In genomic region chr15:64665179-64665578, GRCh38 we compare ENCODE assay signal across 22 cellular contexts.
DNase-seq lines count a peak whose midpoint lies in the region; ATAC-seq, FAIRE-seq and TF ChIP-seq lines count a peak whose summit lies in the region.
"Had no signal": no experiment of that assay in that cellular context is flagged by ENCODE, and none has a peak within 500 bp of the region (broad histone marks: within the 10 kb centered on the region; RNA-seq: fewer than 3 reads in every experiment).

No MANE protein-coding gene starts in this region.

- TF ChIP-seq EP300 in ovary (IDR thresholded peaks at IDR 0.05): no peak

- H3K4me1 ChIP-seq in OCI-LY3 (ENCODE audit: low read length): peaks cover 15% of the 10 kb centered on the region
- H3K4me1 ChIP-seq in ovary (ENCODE audit: insufficient read depth): no peaks in the 10 kb centered on the region
- H3K4me1 ChIP-seq in body of pancreas: peaks cover 3% of the 10 kb centered on the region
- H3K4me1 ChIP-seq: BLaER1, tibial artery had no signal

- H3K27ac Mint-ChIP-seq in stimulated activated naive B cell treated with anti-CD40 and anti-IgM and Interleukin-4, amounts not matched to agents 10 μg/mL and 1 μg/mL and 100 μg/mL, for 72 hours: peak overlapping the region; percentile 31
- H3K27ac Mint-ChIP-seq: activated B cell treated with CpG ODN at 0.5 μM for 24 hours had no signal

- WGBS in ovary, 3 donors: 84 to 96% (median 89%) methylated on average over 1 of the region's 1 CpG
- WGBS in body of pancreas, 2 donors: 56 to 67% methylated on average over 1 of the region's 1 CpG

- H3K36me3 ChIP-seq in OCI-LY3 (replicated peaks; ENCODE audit: low read depth, low read length) (peaks cover 6% of the 10 kb centered on the region), ovary (no peaks in the 10 kb centered on the region), body of pancreas (replicated peaks in 1 of 2; ENCODE audit: insufficient read depth in 1 of 2, low read depth in 2 of 2) (no peaks in the 10 kb centered on the region)
- H3K36me3 ChIP-seq: tibial artery had no signal

- no peak overlapping the region for H3K4me3 Mint-ChIP-seq in stimulated activated naive B cell treated with anti-CD40 and anti-IgM and Interleukin-4, amounts not matched to agents 10 μg/mL and 1 μg/mL and 100 μg/mL, for 72 hours
- H3K4me3 Mint-ChIP-seq: activated B cell treated with CpG ODN at 0.5 μM for 24 hours, T-cell had no signal

- peak overlapping the region; percentile 51 for H3K4me2 ChIP-seq in OCI-LY3 (ENCODE audit: low read length)
- H3K4me2 ChIP-seq: BLaER1 had no signal

- DNase-seq in GM19239 (ENCODE audit: insufficient read length, low spot score) (peak; percentile 40), ovary (no peak), NCI-H69 (lab: John Stamatoyannopoulos, UW) (no peak), body of pancreas (no peak)
- DNase-seq in stimulated activated naive B cell treated with anti-CD40 and anti-IgM and Interleukin-4, amounts not matched to agents 10 μg/mL and 1 μg/mL and 100 μg/mL, for 72 hours: no peak
- DNase-seq: activated B cell treated with CpG ODN at 0.5 μM for 24 hours; amygdala; central memory CD4-positive, alpha-beta T cell; effector CD4-positive, alpha-beta T cell; GF-D8; heart left ventricle; MM.1S; NCI-H187; NCI-H510A; stimulated activated naive CD4-positive, alpha-beta T cell; T-cell; tibial artery had no signal

- peak; percentile 68 for ATAC-seq in HG02759 (IDR thresholded peaks at IDR 0.05; ENCODE audit: unreplicated experiment)
- ATAC-seq in stimulated activated naive B cell treated with anti-CD40 and anti-IgM and Interleukin-4, amounts not matched to agents 10 μg/mL and 1 μg/mL and 100 μg/mL, for 72 hours (replicated peaks): peak; percentile 72 to 76
- no peak for ATAC-seq in body of pancreas
- ATAC-seq: heart left ventricle, Right ventricle myocardium inferior, T-cell had no signal

- H3K79me2 ChIP-seq in OCI-LY3 (ENCODE audit: low read length): no peaks in the 10 kb centered on the region

- H3K27ac ChIP-seq in OCI-LY3 (ENCODE audit: low read length) (peak overlapping the region; percentile 47), ovary (no peak overlapping the region), body of pancreas (peak overlapping the region in 1 of 4 donors; percentile 26)
- H3K27ac ChIP-seq: BLaER1, heart left ventricle, tibial artery had no signal

- H3K4me3 ChIP-seq in OCI-LY3 (ENCODE audit: low read length): no peak overlapping the region
- H3K4me3 ChIP-seq in ovary: no peak overlapping the region
- no peak overlapping the region for H3K4me3 ChIP-seq in body of pancreas
- H3K4me3 ChIP-seq: BLaER1, heart left ventricle, tibial artery had no signal

- H3K9me3 Mint-ChIP-seq in stimulated activated naive B cell treated with anti-CD40 and anti-IgM and Interleukin-4, amounts not matched to agents 10 μg/mL and 1 μg/mL and 100 μg/mL, for 72 hours: no peaks in the 10 kb centered on the region
- H3K9me3 Mint-ChIP-seq: activated B cell treated with CpG ODN at 0.5 μM for 24 hours, T-cell had no signal

- H3K27me3 ChIP-seq in OCI-LY3 (ENCODE audit: low read depth, low read length): no peaks in the 10 kb centered on the region
- H3K27me3 ChIP-seq in ovary: no peaks in the 10 kb centered on the region
- H3K27me3 ChIP-seq in body of pancreas: no peaks in the 10 kb centered on the region
- H3K27me3 ChIP-seq: BLaER1, heart left ventricle, tibial artery had no signal

- H3K4me1 Mint-ChIP-seq in stimulated activated naive B cell treated with anti-CD40 and anti-IgM and Interleukin-4, amounts not matched to agents 10 μg/mL and 1 μg/mL and 100 μg/mL, for 72 hours: no peaks in the 10 kb centered on the region
- H3K4me1 Mint-ChIP-seq: activated B cell treated with CpG ODN at 0.5 μM for 24 hours had no signal

- H2AFZ ChIP-seq in OCI-LY3 (ENCODE audit: low read depth, low read length): no peak overlapping the region

- H3K9ac ChIP-seq in OCI-LY3 (ENCODE audit: low read length): peak overlapping the region; percentile 15; the same call in 1 of the 2 replicates
- H3K9ac ChIP-seq: BLaER1 had no signal

- peak; percentile 79 for FAIRE-seq in GM19239 (lab: Jason Lieb, UNC)
- FAIRE-seq: keratinocyte had no signal

- TF ChIP-seq POLR2A in ovary (IDR thresholded peaks at IDR 0.05) (no peak), body of pancreas (IDR thresholded peaks at IDR 0.05) (no peak)

- H4K20me1 ChIP-seq in OCI-LY3 (ENCODE audit: insufficient read depth, low read length): 0 out of 2 replicates have a peak, but pooled peaks cover 3% of the 10 kb centered on the region

- H3K36me3 Mint-ChIP-seq in stimulated activated naive B cell treated with anti-CD40 and anti-IgM and Interleukin-4, amounts not matched to agents 10 μg/mL and 1 μg/mL and 100 μg/mL, for 72 hours: peaks cover 8 to 13% of the 10 kb centered on the region in 2 donors

- no peaks in the 10 kb centered on the region for H3K27me3 Mint-ChIP-seq in stimulated activated naive B cell treated with anti-CD40 and anti-IgM and Interleukin-4, amounts not matched to agents 10 μg/mL and 1 μg/mL and 100 μg/mL, for 72 hours
- H3K27me3 Mint-ChIP-seq: activated B cell treated with CpG ODN at 0.5 μM for 24 hours, T-cell had no signal

- intact Hi-C loops in ovary (cut with DNase I) (no loop called here), body of pancreas (cut with DNase I) (no loop called here)

- TF ChIP-seq CTCF in OCI-LY3 (IDR thresholded peaks at IDR 0.05; ENCODE audit: low read depth, low read length) (no peak), ovary (IDR thresholded peaks at IDR 0.05) (no peak), body of pancreas (IDR thresholded peaks at IDR 0.05) (no peak)

- no peaks in the 10 kb centered on the region for H3K9me3 ChIP-seq in OCI-LY3 (ENCODE audit: insufficient read depth, low read length)
- H3K9me3 ChIP-seq in ovary: no peaks in the 10 kb centered on the region
- no peaks in the 10 kb centered on the region for H3K9me3 ChIP-seq in body of pancreas
- H3K9me3 ChIP-seq: BLaER1, heart left ventricle, tibial artery had no signal
